ENCODE assay signal across 8 cellular contexts in the genomic region with DNA sequence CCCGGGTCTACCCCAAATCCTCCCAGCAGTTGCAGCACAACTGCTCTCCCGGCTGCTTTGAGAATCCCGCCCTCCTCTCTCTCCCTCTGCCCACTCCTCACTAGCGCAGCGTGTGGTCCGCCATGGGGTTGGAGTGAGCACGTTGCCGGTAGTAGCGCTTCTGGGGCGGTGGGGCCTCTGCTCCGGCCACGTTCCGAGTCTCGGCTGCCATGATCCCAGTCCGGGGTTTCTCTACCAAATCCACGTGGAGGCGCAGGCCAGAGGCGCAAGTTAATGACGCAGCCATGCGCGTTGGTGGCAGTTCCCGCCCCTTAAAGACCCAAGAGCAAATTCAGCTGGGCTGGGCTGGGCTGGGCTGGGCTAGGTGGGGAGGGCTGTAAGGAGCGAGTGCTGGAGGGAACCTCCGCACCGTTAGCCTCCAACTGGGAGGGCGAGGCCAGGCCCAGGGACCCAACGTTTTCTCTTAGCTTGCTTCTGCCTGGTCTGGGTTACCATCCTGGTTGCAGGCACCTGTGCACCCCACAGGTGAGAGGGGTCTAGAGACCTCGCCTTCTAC. TPM values are rescaled to one million over a fixed set of nuclear protein-coding genes. Genes with fewer than 3 reads are reported as not detected.
DNase-seq lines count a peak whose midpoint lies in the region; ATAC-seq, FAIRE-seq and TF ChIP-seq lines count a peak whose summit lies in the region.

A gene (minus strand): TSS at position 233 of the 556 bp plus-strand sequence. CDS start 22 bp downstream, at position 211.

- H3K79me2 ChIP-seq in mammary epithelial cell (ENCODE audit: insufficient read depth, low read length) (peaks cover 53% of the 10 kb centered on the region), smooth muscle cell (ENCODE audit: low read depth) (no peaks in the 10 kb centered on the region)

- H3K4me3 ChIP-seq in A549 (peak within 1 kb of the TSS; percentile 77), WERI-Rb-1 (ENCODE audit: low read depth, low read length) (peak within 1 kb of the TSS; percentile 93), mammary epithelial cell (replicated peaks in 1 of 3; ENCODE audit: insufficient read depth in 1 of 3, low read depth in 2 of 3, low read length in 3 of 3) (peak within 1 kb of the TSS; percentile 83 to 94 (median 83)), smooth muscle cell (peak within 1 kb of the TSS; percentile 88)

- 3% methylated on average over 16 of the region's 28 CpGs for WGBS in A549 (ENCODE audit: missing lambda C conversion rate)
- WGBS in mammary epithelial cell (ENCODE audit: low coverage, missing lambda C conversion rate): 0% methylated on average over 27 of the region's 28 CpGs
- WGBS in smooth muscle cell (ENCODE audit: low lambda C conversion rate): under 1% methylated on average over 28 of the region's 28 CpGs

- TF ChIP-seq POLR2A in A549 (IDR thresholded peaks at IDR 0.05; ENCODE audit: low read length): peak; percentile 88

- H3K27me3 ChIP-seq in WERI-Rb-1 (ENCODE audit: insufficient read depth, low read depth, severe bottlenecking) (no peaks in the 10 kb centered on the region), mammary epithelial cell (ENCODE audit: insufficient read depth, low read length) (no peaks in the 10 kb centered on the region), smooth muscle cell (ENCODE audit: low read depth) (peaks cover 14% of the 10 kb centered on the region)

- dilution Hi-C loops in mammary epithelial cell (cut with HindIII; ENCODE audit: low sequenced_read_pairs): no loop called here

- no peak for FAIRE-seq in A549 (lab: Jason Lieb, UNC)

- no peak for TF ChIP-seq EP300 in A549 (IDR thresholded peaks at IDR 0.05)

- intact Hi-C loops in mammary epithelial cell (cut with micrococcal nuclease): loop anchor here (2.0 kb wide), 1 partner anchor 45 kb away; no protein-coding TSS in a partner anchor

- in situ Hi-C loops in mammary epithelial cell (cut with MboI; ENCODE audit: low sequenced_read_pairs in 2 of 2): no loop called here

- H4K20me1 ChIP-seq in mammary epithelial cell (ENCODE audit: insufficient read depth, low read length) (no peaks in the 10 kb centered on the region), smooth muscle cell (ENCODE audit: low read depth) (no peaks in the 10 kb centered on the region)

- H2AFZ ChIP-seq in mammary epithelial cell (ENCODE audit: low read depth, low read length) (peak within 1 kb of the TSS; percentile 98), smooth muscle cell (ENCODE audit: low read depth) (peak within 1 kb of the TSS; percentile 98)

- CTCF ChIA-PET in A549 (lab: Yijun Ruan, JAX): interaction anchor here (0.9 to 8.0 kb wide), 6 partner anchors 8 to 189 kb away, joined by 3 to 117 read pairs (median 4); a partner anchor contains a TSS
- CTCF ChIA-PET in mammary epithelial cell (lab: Charles Lee; ENCODE audit: low non-redundant PET): interaction anchor here (0.6 to 0.7 kb wide), 2 partner anchors 15 to 21 kb away, joined by 4 to 9 read pairs; no protein-coding TSS in a partner anchor

- TF ChIP-seq CTCF in A549 (IDR thresholded peaks at IDR 0.05) (no peak), WERI-Rb-1 (IDR thresholded peaks at IDR 0.05; ENCODE audit: low read depth, low read length) (no peak), mammary epithelial cell (conservative IDR thresholded peaks at IDR 0.05 in 1 of 2, IDR thresholded peaks at IDR 0.05 in 1 of 2; ENCODE audit: extremely low read depth in 1 of 2, insufficient read depth in 1 of 2, low read depth in 1 of 2, low read length in 2 of 2) (no peak), smooth muscle cell (IDR thresholded peaks at IDR 0.05; ENCODE audit: borderline replicate concordance, insufficient read depth, poor library complexity, severe bottlenecking) (no peak)

- no peaks in the 10 kb centered on the region for H3F3A ChIP-seq in smooth muscle cell (ENCODE audit: low read depth)

- H3K9me3 ChIP-seq in A549: no peaks in the 10 kb centered on the region
- no peaks in the 10 kb centered on the region for H3K9me3 ChIP-seq in WERI-Rb-1 (ENCODE audit: severe bottlenecking)
- no peaks in the 10 kb centered on the region for H3K9me3 ChIP-seq in mammary epithelial cell (replicated peaks; ENCODE audit: insufficient read depth, low read length)
- H3K9me3 ChIP-seq in smooth muscle cell (replicated peaks; ENCODE audit: low read depth): no peaks in the 10 kb centered on the region

- peak; percentile 96 to 99 for DNase-seq in A549 (ENCODE audit: low read depth in 1 of 2, low spot score in 1 of 2)
- peak; percentile 95 for DNase-seq in NCI-H2171 (lab: John Stamatoyannopoulos, UW)
- peak; percentile 97 for DNase-seq in WERI-Rb-1
- peak; percentile 97 for DNase-seq in mammary epithelial cell
- peak; percentile 92 for DNase-seq in iPS-NIHi11 (ENCODE audit: low spot score)
- peak; percentile 94 for DNase-seq in smooth muscle cell (lab: John Stamatoyannopoulos, UW; ENCODE audit: unreplicated experiment)

- H3K9ac ChIP-seq in mammary epithelial cell (ENCODE audit: insufficient read depth, low read length) (peak within 1 kb of the TSS; percentile 92), smooth muscle cell (ENCODE audit: low read depth) (peak within 1 kb of the TSS; percentile 91)

- no TSS peak for BruUV-seq in mammary epithelial cell (replicated peaks; lab: Mats Ljungman, UMichigan)

- TF ChIP-seq RAD21 in A549 (conservative IDR thresholded peaks at IDR 0.05 in 1 of 2, IDR thresholded peaks at IDR 0.05 in 1 of 2): no peak

- ATAC-seq in A549 (peak; percentile 79 to 91), GM18861 (IDR thresholded peaks at IDR 0.05; ENCODE audit: unreplicated experiment) (peak; percentile 62), HG03097 (IDR thresholded peaks at IDR 0.05; ENCODE audit: low FRiP score, unreplicated experiment) (peak; percentile 74)

- H3K36me3 ChIP-seq in WERI-Rb-1: peaks cover 38% of the 10 kb centered on the region
- peaks cover 15% of the 10 kb centered on the region for H3K36me3 ChIP-seq in mammary epithelial cell (ENCODE audit: insufficient read depth, low read length)
- no peaks in the 10 kb centered on the region for H3K36me3 ChIP-seq in smooth muscle cell (ENCODE audit: low read depth)

- H3K4me2 ChIP-seq in A549 (peak within 1 kb of the TSS; percentile 95), mammary epithelial cell (ENCODE audit: insufficient read depth, low read depth, low read length) (peak within 1 kb of the TSS; percentile 91), smooth muscle cell (peak within 1 kb of the TSS; percentile 94)

- H3K27ac ChIP-seq in A549 (peak within 1 kb of the TSS; percentile 78 to 94), WERI-Rb-1 (peak within 1 kb of the TSS; percentile 97), mammary epithelial cell (ENCODE audit: insufficient read depth, low read depth, low read length) (peak within 1 kb of the TSS; percentile 94), smooth muscle cell (ENCODE audit: low read depth) (peak within 1 kb of the TSS; percentile 95)

- POLR2A ChIA-PET in A549 (lab: Yijun Ruan, JAX): interaction anchor here (0.6 to 1.4 kb wide), 13 partner anchors 9 to 106 kb away, joined by 3 to 9 read pairs (median 4); a partner anchor contains a TSS

- H3K4me1 ChIP-seq in A549: peaks cover 18% of the 10 kb centered on the region
- peaks cover 25% of the 10 kb centered on the region for H3K4me1 ChIP-seq in mammary epithelial cell (ENCODE audit: insufficient read depth, low read length)
- H3K4me1 ChIP-seq in smooth muscle cell (ENCODE audit: low read depth): peaks cover 8% of the 10 kb centered on the region

TF ChIP-seq in A549, 52 proteins besides CTCF, POLR2A, EP300 and RAD21 (continues in another document):
- TF ChIP-seq, protein P1, sequence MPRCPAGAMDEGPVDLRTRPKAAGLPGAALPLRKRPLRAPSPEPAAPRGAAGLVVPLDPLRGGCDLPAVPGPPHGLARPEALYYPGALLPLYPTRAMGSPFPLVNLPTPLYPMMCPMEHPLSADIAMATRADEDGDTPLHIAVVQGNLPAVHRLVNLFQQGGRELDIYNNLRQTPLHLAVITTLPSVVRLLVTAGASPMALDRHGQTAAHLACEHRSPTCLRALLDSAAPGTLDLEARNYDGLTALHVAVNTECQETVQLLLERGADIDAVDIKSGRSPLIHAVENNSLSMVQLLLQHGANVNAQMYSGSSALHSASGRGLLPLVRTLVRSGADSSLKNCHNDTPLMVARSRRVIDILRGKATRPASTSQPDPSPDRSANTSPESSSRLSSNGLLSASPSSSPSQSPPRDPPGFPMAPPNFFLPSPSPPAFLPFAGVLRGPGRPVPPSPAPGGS (IDR thresholded peaks at IDR 0.05): peak; percentile 96
- TF ChIP-seq, protein P2, sequence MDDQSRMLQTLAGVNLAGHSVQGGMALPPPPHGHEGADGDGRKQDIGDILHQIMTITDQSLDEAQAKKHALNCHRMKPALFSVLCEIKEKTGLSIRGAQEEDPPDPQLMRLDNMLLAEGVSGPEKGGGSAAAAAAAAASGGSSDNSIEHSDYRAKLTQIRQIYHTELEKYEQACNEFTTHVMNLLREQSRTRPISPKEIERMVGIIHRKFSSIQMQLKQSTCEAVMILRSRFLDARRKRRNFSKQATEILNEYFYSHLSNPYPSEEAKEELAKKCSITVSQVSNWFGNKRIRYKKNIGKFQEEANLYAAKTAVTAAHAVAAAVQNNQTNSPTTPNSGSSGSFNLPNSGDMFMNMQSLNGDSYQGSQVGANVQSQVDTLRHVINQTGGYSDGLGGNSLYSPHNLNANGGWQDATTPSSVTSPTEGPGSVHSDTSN (IDR thresholded peaks at IDR 0.05): peak; percentile 57; the same call in 1 of the 2 replicates
- TF ChIP-seq BHLHE40 (IDR thresholded peaks at IDR 0.05; ENCODE audit: low read depth, low read length): no peak
- peak; percentile 99 for TF ChIP-seq PHF8 (IDR thresholded peaks at IDR 0.05; ENCODE audit: borderline replicate concordance, low read depth)

RNA-seq across cellular contexts. Expression of the gene that starts here (rescaled TPM):
- polyA plus RNA-seq in A549 (2011; rRNA removed) (60.2 and 71.3 TPM in 2 replicates), A549 (2017; fragmentation: RNase III; extraction: RNeasy Plus Mini Kit Qiagen cat#74134 plus additional on column Dnase treatment) (55.2 to 64.9 TPM (median 63.0 TPM) in 3 replicates), mammary epithelial cell (29.6 TPM), smooth muscle cell (20.3 and 24.9 TPM in 2 replicates)
- polyA plus RNA-seq in A549 (2012; cell fraction: cytosol; rRNA removed): 68.2 and 69.2 TPM in 2 replicates
- polyA plus RNA-seq in A549 (2012; cell fraction: nucleus; rRNA removed): 72.4 and 97.7 TPM in 2 replicates
- 81.3 and 95.3 TPM in 2 replicates for polyA minus RNA-seq in A549 (2011; rRNA and poly(A)+ RNA removed)
- total RNA-seq in mammary epithelial cell (10 to 100 TPM in 1 of 2 donors, 1 to 10 TPM in 1; 7.7 to 28.7 TPM), smooth muscle cell (4.1 and 7.7 TPM in 2 replicates)
- 27.4 TPM for polyA minus RNA-seq in mammary epithelial cell

Comparison
In these comparisons a context has a peak if more than half of its experiments do, and no peak if none do; other contexts are left out.
1. Peak in every context shown above with its lines: DNase-seq, ATAC-seq, H3K4me3 ChIP-seq and H3K27ac ChIP-seq.